Comparison of ENCODE assay signal across 24 cellular contexts in genomic region chr22:43850529-43850928, GRCh38. TPM values are rescaled to one million over a fixed set of nuclear protein-coding genes. Genes with fewer than 3 reads are reported as not detected.
DNase-seq lines count a peak whose midpoint lies in the region; TF ChIP-seq lines count a peak whose summit lies in the region.
"Had no signal": no experiment of that assay in that cellular context is flagged by ENCODE, and none has a peak within 500 bp of the region (broad histone marks: within the 10 kb centered on the region; RNA-seq: fewer than 3 reads in every experiment).

No MANE protein-coding gene starts in this region.

- 90 to 91% methylated on average over 5 to 12 of the region's 12 CpGs for WGBS in endodermal cell (ENCODE audit: insufficient coverage in 1 of 2, insufficient read length in 1 of 2), 2 experiments

- H3K4me1 Mint-ChIP-seq in endodermal cell, result peaks cover 15% of the 10 kb centered on the region
- H3K4me1 Mint-ChIP-seq: CD4-positive, alpha-beta memory T cell had no signal

- H3K4me2 ChIP-seq in osteoblast (ENCODE audit: insufficient read depth, low read length), result no peak overlapping the region
- H3K4me2 ChIP-seq: PC-9 had no signal

- H4K20me1 ChIP-seq in osteoblast (ENCODE audit: insufficient read depth, low read length), result no peaks in the 10 kb centered on the region

- H3K4me3 ChIP-seq in right atrium auricular region, result no peak overlapping the region
- no peak overlapping the region for H3K4me3 ChIP-seq in endodermal cell (ENCODE audit: low read length)
- H3K4me3 ChIP-seq in osteoblast (ENCODE audit: insufficient read depth, low read length), result no peak overlapping the region
- H3K4me3 ChIP-seq: GM12878, PC-9 had no signal

- intact Hi-C loops in cardiac septum (cut with DNase I), result no loop called here

- no peak overlapping the region for H3K27ac Mint-ChIP-seq in endodermal cell
- H3K27ac Mint-ChIP-seq: CD4-positive, alpha-beta memory T cell; HFFc6 had no signal

- no peaks in the 10 kb centered on the region for H3K27me3 ChIP-seq in right atrium auricular region
- no peaks in the 10 kb centered on the region for H3K27me3 ChIP-seq in endodermal cell (ENCODE audit: control insufficient read depth, insufficient read depth, low read length, poor library complexity, severe bottlenecking)
- peaks cover 34% of the 10 kb centered on the region for H3K27me3 ChIP-seq in osteoblast (ENCODE audit: insufficient read depth, low read length)

- H3K36me3 ChIP-seq in right atrium auricular region, result no peaks in the 10 kb centered on the region
- no peaks in the 10 kb centered on the region for H3K36me3 ChIP-seq in endodermal cell (ENCODE audit: control insufficient read depth, insufficient read depth, low read length)
- H3K36me3 ChIP-seq in osteoblast (ENCODE audit: insufficient read depth, low read length), result no peaks in the 10 kb centered on the region

- H3K4me1 ChIP-seq in right atrium auricular region (no peaks in the 10 kb centered on the region), endodermal cell (ENCODE audit: control insufficient read depth, insufficient read depth, low read length) (no peaks in the 10 kb centered on the region), osteoblast (ENCODE audit: insufficient read depth, low read length) (no peaks in the 10 kb centered on the region)

- peaks cover 2% of the 10 kb centered on the region for H3K36me3 Mint-ChIP-seq in endodermal cell (ENCODE audit: low read depth)
- H3K36me3 Mint-ChIP-seq: CD4-positive, alpha-beta memory T cell had no signal

- H3K27ac ChIP-seq in right atrium auricular region, result no peak overlapping the region
- H3K27ac ChIP-seq in endodermal cell (ENCODE audit: low read depth, low read length), result no peak overlapping the region
- H3K27ac ChIP-seq in osteoblast (ENCODE audit: low read depth, low read length), result no peak overlapping the region
- H3K27ac ChIP-seq: PC-9, RWPE1 had no signal

- TF ChIP-seq CTCF in right atrium auricular region (IDR thresholded peaks at IDR 0.05), result no peak
- TF ChIP-seq CTCF in endodermal cell (conservative IDR thresholded peaks at IDR 0.05), result no peak
- TF ChIP-seq CTCF in osteoblast (IDR thresholded peaks at IDR 0.05; ENCODE audit: extremely low read depth, low read depth, low read length), result no peak

- no peaks in the 10 kb centered on the region for H3K9me3 Mint-ChIP-seq in endodermal cell
- H3K9me3 Mint-ChIP-seq: HFFc6 had no signal

- H3K9ac ChIP-seq in endodermal cell (ENCODE audit: extremely low read depth, low read length, poor library complexity, severe bottlenecking), result no peak overlapping the region

- no peaks in the 10 kb centered on the region for H3K79me2 ChIP-seq in osteoblast (ENCODE audit: insufficient read depth, low read length)

- no peaks in the 10 kb centered on the region for H3K27me3 Mint-ChIP-seq in endodermal cell (ENCODE audit: insufficient read depth)

- H3K9me3 ChIP-seq in right atrium auricular region (no peaks in the 10 kb centered on the region), endodermal cell (ENCODE audit: control insufficient read depth, low read length) (no peaks in the 10 kb centered on the region), osteoblast (ENCODE audit: low read depth, low read length) (no peaks in the 10 kb centered on the region)

- no peak overlapping the region for H2AFZ ChIP-seq in osteoblast (ENCODE audit: low read length)
- H2AFZ ChIP-seq: PC-9 had no signal

- DNase-seq in cardiac septum (ENCODE audit: low spot score) (peak; percentile 33), right atrium auricular region (ENCODE audit: low spot score) (no peak), endodermal cell (peak; percentile 19), osteoblast (ENCODE audit: insufficient read length, low spot score, missing footprints) (peak; percentile 44), NCI-H774 (lab: John Stamatoyannopoulos, UW) (no peak), NOMO-1 (lab: John Stamatoyannopoulos, UW; ENCODE audit: unreplicated experiment in 2 of 2) (no peak), MV-4-11 (lab: John Stamatoyannopoulos, UW) (no peak)
- DNase-seq in activated CD8-positive, alpha-beta memory T cell treated with anti-CD3 and anti-CD28 coated beads, Interleukin-2, amount 50 U/mL, for 48 hours, result no peak
- DNase-seq: Calu3; CD4-positive, alpha-beta memory T cell; HFFc6; KBM-7; NCI-H187 treated with DMSO at 0.1 percent for 48 hours; NCI-H2227 treated with DMSO at 0.1 percent for 48 hours; NCI-H510A treated with DMSO at 0.1 percent for 48 hours; NCI-H82; PC-9; SIG-M5 had no signal

- H3K4me3 Mint-ChIP-seq in endodermal cell, result no peak overlapping the region
- H3K4me3 Mint-ChIP-seq: CD4-positive, alpha-beta memory T cell; HFFc6 had no signal

RNA-seq across cellular contexts. Expression of gene SULT4A1, which starts 11.8 kb away (rescaled TPM):
- total RNA-seq in cardiac septum (0.13 TPM), right atrium auricular region (under 1 TPM in 1 of 2 donors, not detected in 1; 0.12 TPM), endodermal cell (10 to 100 TPM; 11.4 to 12.7 TPM), osteoblast (under 0.01 TPM in 1 of 2 replicates, not detected in the other)
- 15.4 TPM for polyA plus RNA-seq in endodermal cell (2013, experiment 1 of 2)
- 13.5 TPM for polyA plus RNA-seq in endodermal cell (2013, experiment 2 of 2)
- total RNA-seq: CD4-positive, alpha-beta memory T cell; GM12878; HepG2; HFFc6 had no signal
- polyA plus RNA-seq: CD4-positive, alpha-beta memory T cell; GM12878; HepG2 had no signal

RNA-seq across cellular contexts. Expression of gene EFCAB6, which starts 38.4 kb away (rescaled TPM):
- total RNA-seq in cardiac septum (1.3 TPM), right atrium auricular region (1 to 10 TPM; 1.5 TPM), endodermal cell (1 to 10 TPM; 1.8 to 2.0 TPM), osteoblast (1.8 and 2.9 TPM in 2 replicates)
- polyA plus RNA-seq in endodermal cell (2013, experiment 1 of 2), result 1.7 TPM
- 0.83 TPM for polyA plus RNA-seq in endodermal cell (2013, experiment 2 of 2)
- total RNA-seq: HepG2 had no signal
- polyA plus RNA-seq: HepG2 had no signal

RNA-seq across cellular contexts. Expression of gene PNPLA5, which starts 41.3 kb away (rescaled TPM):
- not detected for total RNA-seq in cardiac septum
- total RNA-seq in right atrium auricular region, result not detected
- under 1 TPM; 0.68 to 0.73 TPM for total RNA-seq in endodermal cell
- 0.11 TPM for polyA plus RNA-seq in endodermal cell (2013, experiment 1 of 2)
- polyA plus RNA-seq in endodermal cell (2013, experiment 2 of 2), result not detected
- total RNA-seq in osteoblast, result not detected in 2 replicates
- total RNA-seq: A172; Calu3; CD4-positive, alpha-beta memory T cell; GM12878; H4; HepG2; HFFc6; PC-9 had no signal
- polyA plus RNA-seq: BJ; CD4-positive, alpha-beta memory T cell; GM12878; HepG2 had no signal

Comparison
In these comparisons a context has a peak if more than half of its experiments do, and no peak if none do; other contexts are left out.
1. DNase-seq: peak in cardiac septum (single experiment), endodermal cell (single experiment) and osteoblast (single experiment); none in right atrium auricular region (single experiment), NCI-H774 (single experiment), activated CD8-positive, alpha-beta memory T cell treated with anti-CD3 and anti-CD28 coated beads, Interleukin-2, amount 50 U/mL, for 48 hours (single experiment), NOMO-1 (0 of 2) and MV-4-11 (single experiment).
2. RNA of gene SULT4A1, which starts 11.8 kb away (total RNA-seq): 11.4 to 12.7 TPM in endodermal cell; 0.13 TPM in cardiac septum (single experiment), 0.12 TPM in right atrium auricular region and under 0.01 TPM in osteoblast; every median in the first group is over 10 times any median in the second.